Comparison of ENCODE assay signal across 13 cellular contexts in genomic region chr3:120396469-120396868, GRCh38.
"Had no signal": no experiment of that assay in that cellular context is flagged by ENCODE, and none has a peak within 500 bp of the region (broad histone marks: within the 10 kb centered on the region; RNA-seq: fewer than 3 reads in every experiment).

No MANE protein-coding gene starts in this region.

- H3K9me3 ChIP-seq: right lobe of liver, suprapubic skin, upper lobe of left lung had no signal

- H3K4me1 Mint-ChIP-seq: activated naive CD4-positive, alpha-beta T cell treated with anti-CD3 and anti-CD28 coated beads, Interleukin-2, amount 10 ng/mL, durations not matched to agents 7 days and 5 days; nephron progenitor cell had no signal

- H3K4me1 ChIP-seq: right lobe of liver, suprapubic skin, upper lobe of left lung had no signal

- DNase-seq: activated CD4-positive, alpha-beta T cell treated with anti-CD3 and anti-CD28 coated beads, Interleukin-2, amount 50 U/mL, for 48 hours; activated CD8-positive, alpha-beta memory T cell treated with anti-CD3 and anti-CD28 coated beads, Interleukin-2, amount 10 ng/mL, durations not matched to agents 7 days and 5 days; activated naive CD4-positive, alpha-beta T cell treated with anti-CD3 and anti-CD28 coated beads, Interleukin-2, amount 10 ng/mL, durations not matched to agents 7 days and 5 days; activated T-cell treated with anti-CD3 and anti-CD28 coated beads, Interleukin-2, amount 50 U/mL, for 1 hour; hippocampal formation; nephron progenitor cell; occipital lobe; right lobe of liver; stimulated activated naive CD8-positive, alpha-beta T cell treated with anti-CD3 and anti-CD28 coated beads, Interleukin-15, Interleukin-2, amounts not matched to agents 100 U/mL and 50 U/mL, for 24 hours; upper lobe of left lung had no signal

- H3K36me3 Mint-ChIP-seq: activated CD8-positive, alpha-beta memory T cell treated with anti-CD3 and anti-CD28 coated beads, Interleukin-2, amount 10 ng/mL, durations not matched to agents 7 days and 5 days; activated naive CD4-positive, alpha-beta T cell treated with anti-CD3 and anti-CD28 coated beads, Interleukin-2, amount 10 ng/mL, durations not matched to agents 7 days and 5 days had no signal

- H3K4me3 ChIP-seq: right lobe of liver, suprapubic skin, upper lobe of left lung had no signal

- H3K27ac ChIP-seq: right lobe of liver, suprapubic skin, upper lobe of left lung, VCaP had no signal

- H3K36me3 ChIP-seq: right lobe of liver had no signal

- H3K4me3 Mint-ChIP-seq: activated CD8-positive, alpha-beta memory T cell treated with anti-CD3 and anti-CD28 coated beads, Interleukin-2, amount 10 ng/mL, durations not matched to agents 7 days and 5 days; activated naive CD4-positive, alpha-beta T cell treated with anti-CD3 and anti-CD28 coated beads, Interleukin-2, amount 10 ng/mL, durations not matched to agents 7 days and 5 days; nephron progenitor cell had no signal

- H3K27ac Mint-ChIP-seq: activated CD8-positive, alpha-beta memory T cell treated with anti-CD3 and anti-CD28 coated beads, Interleukin-2, amount 10 ng/mL, durations not matched to agents 7 days and 5 days; activated naive CD4-positive, alpha-beta T cell treated with anti-CD3 and anti-CD28 coated beads, Interleukin-2, amount 10 ng/mL, durations not matched to agents 7 days and 5 days; activated T-helper 2 cell treated with anti-CD3 and anti-CD28 coated beads, Interferon-gamma antibody, Interleukin-2, Interleukin-4, amounts not matched to agents 10 μg/mL and 5 μg/mL and 100 μg/mL, durations not matched to agents 14 hours and 24 hours and 36 hours; nephron progenitor cell had no signal

- H3K9me3 Mint-ChIP-seq: activated naive CD4-positive, alpha-beta T cell treated with anti-CD3 and anti-CD28 coated beads, Interleukin-2, amount 10 ng/mL, durations not matched to agents 7 days and 5 days; activated T-helper 2 cell treated with anti-CD3 and anti-CD28 coated beads, Interferon-gamma antibody, Interleukin-2, Interleukin-4, amounts not matched to agents 10 μg/mL and 5 μg/mL and 100 μg/mL, durations not matched to agents 14 hours and 24 hours and 36 hours; nephron progenitor cell had no signal

- ATAC-seq: activated CD8-positive, alpha-beta memory T cell treated with anti-CD3 and anti-CD28 coated beads, Interleukin-2, amount 10 ng/mL, durations not matched to agents 7 days and 5 days; right lobe of liver; stimulated activated naive CD8-positive, alpha-beta T cell treated with anti-CD3 and anti-CD28 coated beads, Interleukin-15, Interleukin-2, amounts not matched to agents 100 U/mL and 50 U/mL, for 24 hours had no signal

- H3K27me3 ChIP-seq: right lobe of liver, suprapubic skin, upper lobe of left lung had no signal
